ENCODE assay signal across 18 cellular contexts in the genomic region with DNA sequence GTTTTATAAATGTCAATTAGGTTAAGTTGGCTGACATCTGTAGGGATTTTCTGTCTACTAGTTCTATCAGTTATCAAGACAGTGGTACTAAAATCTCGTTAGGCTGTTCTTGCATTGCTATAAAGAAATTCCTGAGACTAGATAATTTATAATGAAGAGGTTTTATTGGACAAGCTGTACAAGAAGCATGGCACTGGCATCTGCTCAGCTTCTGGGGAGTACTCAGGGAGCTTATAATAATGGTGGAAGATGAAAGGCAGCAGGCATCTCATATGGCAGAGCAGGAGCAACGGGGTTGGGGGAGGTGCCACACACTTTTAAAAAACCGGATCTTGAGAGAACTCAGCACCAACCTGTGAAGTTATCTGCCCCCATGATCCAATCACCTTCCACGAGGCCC.
"Had no signal": no experiment of that assay in that cellular context is flagged by ENCODE, and none has a peak within 500 bp of the region (broad histone marks: within the 10 kb centered on the region; RNA-seq: fewer than 3 reads in every experiment).

No MANE protein-coding gene starts in this region.

- H3K27me3 Mint-ChIP-seq: naive thymus-derived CD8-positive, alpha-beta T cell; stimulated activated naive B cell treated with anti-CD40 and anti-IgM and Interleukin-4, amounts not matched to agents 10 μg/mL and 1 μg/mL and 100 μg/mL, for 72 hours had no signal

- H3K4me3 Mint-ChIP-seq: endodermal cell; naive thymus-derived CD8-positive, alpha-beta T cell; stimulated activated naive B cell treated with anti-CD40 and anti-IgM and Interleukin-4, amounts not matched to agents 10 μg/mL and 1 μg/mL and 100 μg/mL, for 72 hours had no signal

- H3K9me3 Mint-ChIP-seq: endodermal cell; naive thymus-derived CD8-positive, alpha-beta T cell; stimulated activated naive B cell treated with anti-CD40 and anti-IgM and Interleukin-4, amounts not matched to agents 10 μg/mL and 1 μg/mL and 100 μg/mL, for 72 hours had no signal

- H3K27me3 ChIP-seq: colonic mucosa, hepatocyte, neutrophil had no signal

- H3K4me2 ChIP-seq: hepatocyte had no signal

- ATAC-seq: left colon; mucosa of descending colon; naive thymus-derived CD8-positive, alpha-beta T cell; psoas muscle; sciatic nerve; stimulated activated naive B cell treated with anti-CD40 and anti-IgM and Interleukin-4, amounts not matched to agents 10 μg/mL and 1 μg/mL and 100 μg/mL, for 72 hours had no signal

- H3K27ac Mint-ChIP-seq: endodermal cell; stimulated activated naive B cell treated with anti-CD40 and anti-IgM and Interleukin-4, amounts not matched to agents 10 μg/mL and 1 μg/mL and 100 μg/mL, for 72 hours had no signal

- H2AFZ ChIP-seq: hepatocyte had no signal

- H3K4me3 ChIP-seq: colonic mucosa, hepatocyte, mucosa of descending colon, psoas muscle, skin epidermis had no signal

- H3K9me3 ChIP-seq: colonic mucosa, mucosa of descending colon, neutrophil, psoas muscle had no signal

- DNase-seq: colonic mucosa; dermis blood vessel endothelial cell; endodermal cell; foreskin melanocyte; head of caudate nucleus; left colon; mucosa of descending colon; naive thymus-derived CD8-positive, alpha-beta T cell; psoas muscle; retina; stimulated activated CD4-positive, alpha-beta T cell treated with anti-CD3 and anti-CD28 coated beads, Interleukin-2, amount 100 ng/mL, for 24 hours; stimulated activated CD4-positive, alpha-beta T cell treated with anti-CD3 and anti-CD28 coated beads, Interleukin-4, amount 100 ng/mL, for 4 hours; stimulated activated naive B cell treated with anti-CD40 and anti-IgM and Interleukin-4, amounts not matched to agents 10 μg/mL and 1 μg/mL and 100 μg/mL, for 72 hours; trophoblast cell had no signal

- H3K36me3 ChIP-seq: colonic mucosa had no signal

- H3K27ac ChIP-seq: colonic mucosa, hepatocyte, neutrophil, psoas muscle, skin epidermis had no signal

- H3K4me1 ChIP-seq: colonic mucosa, psoas muscle had no signal
